Comparison of ENCODE assay signal across 9 cellular contexts in the genomic region with DNA sequence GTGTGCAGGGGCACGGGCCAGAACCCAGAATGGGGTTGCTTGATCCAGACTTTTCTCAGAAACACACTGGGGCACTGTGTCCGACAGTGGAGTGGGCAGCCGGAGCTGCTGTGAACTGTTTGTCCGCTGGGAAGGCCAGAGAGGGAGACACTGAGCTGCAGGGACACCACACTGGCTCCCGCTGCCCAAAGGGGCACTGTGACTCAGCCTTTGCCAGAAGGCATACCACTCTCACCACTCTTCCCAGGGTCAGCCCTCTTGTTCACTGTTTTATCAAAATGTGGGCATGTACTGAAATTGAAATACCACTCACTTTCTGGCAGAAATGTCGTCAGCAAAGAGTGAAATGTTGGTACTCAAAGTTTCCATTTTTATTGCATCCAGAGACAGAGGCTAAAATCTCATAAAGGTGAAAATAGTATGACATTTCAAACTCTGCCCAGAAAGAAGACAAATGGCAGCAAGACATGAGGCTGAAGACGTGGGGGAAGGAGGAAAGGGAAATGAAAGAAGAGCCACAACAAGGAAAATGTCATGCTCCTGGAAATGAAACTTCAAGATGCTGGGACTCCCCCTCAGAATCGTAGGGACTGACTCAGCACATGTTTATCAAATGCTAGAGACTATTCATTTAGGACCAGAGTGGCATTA. TPM values are rescaled to one million over a fixed set of nuclear protein-coding genes. Genes with fewer than 3 reads are reported as not detected.
A peak's percentile ranks its signal among the peaks of the same experiment; 100 is the strongest.
DNase-seq lines count a peak whose midpoint lies in the region; TF ChIP-seq lines count a peak whose summit lies in the region.
"Had no signal": no experiment of that assay in that cellular context is flagged by ENCODE, and none has a peak within 500 bp of the region (broad histone marks: within the 10 kb centered on the region; RNA-seq: fewer than 3 reads in every experiment).

No MANE protein-coding gene starts in this region.

- POLR2A ChIA-PET in OCI-LY7 (lab: Charles Lee): interaction anchor here (1.0 to 8.2 kb wide), 6 partner anchors 7 to 33 kb away, joined by 3 to 52 read pairs (median 4); no protein-coding TSS in a partner anchor

- intact Hi-C loops in OCI-LY7 (cut with micrococcal nuclease; ENCODE audit: unreplicated experiment): no loop called here

- DNase-seq in stimulated activated CD4-positive, alpha-beta T cell treated with anti-CD3 and anti-CD28 coated beads, Interleukin-12 subunit alpha, Interleukin-12 subunit beta, amount 100 ng/mL, for 48 hours (ENCODE audit: low read depth in 2 of 3, low spot score in 1 of 3): peak in 2 of 3 donors; percentile 47 to 53
- no peak for DNase-seq in stimulated activated CD4-positive, alpha-beta T cell treated with anti-CD3 and anti-CD28 coated beads, Interleukin-12 subunit alpha, Interleukin-12 subunit beta, amount 100 ng/mL, for 4 hours
- peak; percentile 49 for DNase-seq in OCI-LY7 (ENCODE audit: low spot score)
- peak; percentile 66 for DNase-seq in central memory CD4-positive, alpha-beta T cell
- DNase-seq in amniotic stem cell (lab: John Stamatoyannopoulos, UW): no peak
- no peak for DNase-seq in Ammon's horn (ENCODE audit: low spot score)
- DNase-seq in GOT3 (lab: John Stamatoyannopoulos, UW): no peak
- no peak for DNase-seq in cerebellar nuclear complex (lab: John Stamatoyannopoulos, UW)

- no TSS peak for BruUV-seq in OCI-LY7 (replicated peaks; lab: Mats Ljungman, UMichigan)

- no peaks in the 10 kb centered on the region for H3K9me2 ChIP-seq in OCI-LY7 (ENCODE audit: insufficient read depth, low read length)

- H3K4me2 ChIP-seq in OCI-LY7 (ENCODE audit: low read length): peak overlapping the region; percentile 91

- 0 out of 2 replicates have a peak, but pooled peaks have one; percentile 12 for TF ChIP-seq CTCF in OCI-LY7 (conservative IDR thresholded peaks at IDR 0.05; ENCODE audit: low read length)

- CTCF ChIA-PET in OCI-LY7 (lab: Charles Lee; ENCODE audit: unreplicated experiment): no interaction called here

- H2AFZ ChIP-seq in OCI-LY7 (ENCODE audit: low read length): peak overlapping the region; percentile 95
- H2AFZ ChIP-seq: PC-9 had no signal

- H3K36me3 ChIP-seq in OCI-LY7 (ENCODE audit: insufficient read depth, low read length): no peaks in the 10 kb centered on the region; the same call in 1 of the 2 replicates

- peak overlapping the region; percentile 4 for H3K4me3 ChIP-seq in OCI-LY7 (ENCODE audit: low read depth, low read length, poor library complexity, severe bottlenecking)
- H3K4me3 ChIP-seq: PC-9 had no signal

- H3K9me3 ChIP-seq in OCI-LY7 (ENCODE audit: low read length): peaks cover 18% of the 10 kb centered on the region; the same call in 1 of the 2 replicates

- no peaks in the 10 kb centered on the region for H4K20me1 ChIP-seq in OCI-LY7 (ENCODE audit: insufficient read depth, low read length)

- peaks cover 18% of the 10 kb centered on the region for H3K79me2 ChIP-seq in OCI-LY7 (ENCODE audit: insufficient read depth, low read depth, low read length)

- H3K4me1 ChIP-seq in OCI-LY7 (ENCODE audit: insufficient read depth, low read length, poor library complexity, severe bottlenecking): peaks cover 57% of the 10 kb centered on the region

- H3K27ac ChIP-seq in OCI-LY7 (ENCODE audit: low read depth, low read length, poor library complexity, severe bottlenecking): peak overlapping the region; percentile 3
- H3K27ac ChIP-seq: PC-9 had no signal

RNA-seq across cellular contexts. Expression of a gene that starts 4.5 kb away (rescaled TPM):
- 59.9 and 62.2 TPM in 2 replicates for total RNA-seq in OCI-LY7 (2014; rRNA removed; shearing (Covaris generic))
- 4.6 and 4.7 TPM in 2 replicates for total RNA-seq in OCI-LY7 (2022)

Comparison
In these comparisons a context has a peak if more than half of its experiments do, and no peak if none do; other contexts are left out.
1. DNase-seq: peak in stimulated activated CD4-positive, alpha-beta T cell treated with anti-CD3 and anti-CD28 coated beads, Interleukin-12 subunit alpha, Interleukin-12 subunit beta, amount 100 ng/mL, for 48 hours (2 of 3), OCI-LY7 (single experiment) and central memory CD4-positive, alpha-beta T cell (single experiment); none in stimulated activated CD4-positive, alpha-beta T cell treated with anti-CD3 and anti-CD28 coated beads, Interleukin-12 subunit alpha, Interleukin-12 subunit beta, amount 100 ng/mL, for 4 hours (single experiment), amniotic stem cell (single experiment), Ammon's horn (single experiment), GOT3 (single experiment) and cerebellar nuclear complex (0 of 2).